Comparison of ENCODE assay signal across 11 cellular contexts in genomic region chr7:85749715-85750453, GRCh38.
A peak's percentile ranks its signal among the peaks of the same experiment; 100 is the strongest.
DNase-seq lines count a peak whose midpoint lies in the region; ATAC-seq and TF ChIP-seq lines count a peak whose summit lies in the region.
"Had no signal": no experiment of that assay in that cellular context is flagged by ENCODE, and none has a peak within 500 bp of the region (broad histone marks: within the 10 kb centered on the region; RNA-seq: fewer than 3 reads in every experiment).

No MANE protein-coding gene starts in this region.

- no peak overlapping the region for H2BK15ac ChIP-seq in neuronal stem cell (ENCODE audit: low read length)

- peak; percentile 1 for DNase-seq in OCI-LY7 (ENCODE audit: low spot score)
- no peak for DNase-seq in neuronal stem cell (ENCODE audit: low spot score)
- no peak for DNase-seq in ACHN
- no peak for DNase-seq in cerebellar cortex (ENCODE audit: low spot score)
- no peak for DNase-seq in stimulated activated CD4-positive, alpha-beta T cell treated with anti-CD3 and anti-CD28 coated beads, Interleukin-12 subunit alpha, Interleukin-12 subunit beta, amount 100 ng/mL, for 4 hours
- no peak for DNase-seq in NCI-H82 (lab: John Stamatoyannopoulos, UW)
- DNase-seq: activated CD8-positive, alpha-beta memory T cell treated with anti-CD3 and anti-CD28 coated beads, Interleukin-2, amount 50 U/mL, for 4 hours; NCI-H1048 had no signal

- H4K8ac ChIP-seq in neuronal stem cell (ENCODE audit: low read depth, low read length), result no peak overlapping the region

- peak; percentile 48 for ATAC-seq in GM19395 (IDR thresholded peaks at IDR 0.05; ENCODE audit: unreplicated experiment)
- ATAC-seq in HG02884 (IDR thresholded peaks at IDR 0.05; ENCODE audit: unreplicated experiment), result peak; percentile 12

- H3K79me2 ChIP-seq in OCI-LY7 (ENCODE audit: insufficient read depth, low read depth, low read length), result no peaks in the 10 kb centered on the region

- H3K4ac ChIP-seq in neuronal stem cell (ENCODE audit: low read length), result peak overlapping the region; percentile 24

- H3K18ac ChIP-seq in neuronal stem cell (ENCODE audit: low read length), result peak overlapping the region; percentile 68

- no peak overlapping the region for H3K27ac ChIP-seq in OCI-LY7 (ENCODE audit: low read depth, low read length, poor library complexity, severe bottlenecking)
- H3K27ac ChIP-seq in neuronal stem cell (replicated peaks; ENCODE audit: low read length), result no peak overlapping the region
- H3K27ac ChIP-seq: SJSA1 had no signal

- no peak overlapping the region for H3K4me2 ChIP-seq in OCI-LY7 (ENCODE audit: low read length)
- no peak overlapping the region for H3K4me2 ChIP-seq in neuronal stem cell (ENCODE audit: insufficient read depth, low read length, poor library complexity, severe bottlenecking)

- CTCF ChIA-PET in OCI-LY7 (lab: Charles Lee; ENCODE audit: unreplicated experiment), result interaction anchor here (0.6 kb wide), 1 partner anchor 12 kb away, joined by 3 read pairs; no protein-coding TSS in a partner anchor

- intact Hi-C loops in OCI-LY7 (cut with micrococcal nuclease; ENCODE audit: unreplicated experiment), result no loop called here

- POLR2A ChIA-PET in OCI-LY7 (lab: Charles Lee), result no interaction called here

- H3K9me3 ChIP-seq in OCI-LY7 (ENCODE audit: low read length), result no peaks in the 10 kb centered on the region
- peaks cover 3 to 11% of the 10 kb centered on the region in 2 donors for H3K9me3 ChIP-seq in neuronal stem cell (replicated peaks in 1 of 2; ENCODE audit: control insufficient read depth in 2 of 2, insufficient read depth in 1 of 2, low read depth in 1 of 2, low read length in 2 of 2)

- H2BK12ac ChIP-seq in neuronal stem cell (ENCODE audit: low read length), result no peak overlapping the region

- H3K14ac ChIP-seq in neuronal stem cell (ENCODE audit: low read length), result no peak overlapping the region

- no peaks in the 10 kb centered on the region for H3K79me1 ChIP-seq in neuronal stem cell (ENCODE audit: low read depth, low read length)

- in situ Hi-C loops in ACHN (cut with HindIII; ENCODE audit: low pct_ligation_motif_present, low pct_unique_long_range_greater_than_20kb, low sequenced_read_pairs), result no loop called here

- no peak overlapping the region for H3K23ac ChIP-seq in neuronal stem cell (ENCODE audit: low read depth, low read length, poor library complexity)

- no peak overlapping the region for H4K91ac ChIP-seq in neuronal stem cell (ENCODE audit: low read depth, low read length, poor library complexity)

- no TSS peak for BruUV-seq in OCI-LY7 (replicated peaks; lab: Mats Ljungman, UMichigan)

- no peaks in the 10 kb centered on the region for H4K20me1 ChIP-seq in OCI-LY7 (ENCODE audit: insufficient read depth, low read length)

- H3K36me3 ChIP-seq in OCI-LY7 (ENCODE audit: insufficient read depth, low read length) (no peaks in the 10 kb centered on the region), neuronal stem cell (replicated peaks in 1 of 2; ENCODE audit: control insufficient read depth in 2 of 2, insufficient read depth in 2 of 2, low read length in 2 of 2) (no peaks in the 10 kb centered on the region)
- H3K36me3 ChIP-seq: SJSA1 had no signal

- H2AFZ ChIP-seq in OCI-LY7 (ENCODE audit: low read length) (no peak overlapping the region), neuronal stem cell (ENCODE audit: low read length) (no peak overlapping the region)

- no peaks in the 10 kb centered on the region for H3K4me1 ChIP-seq in OCI-LY7 (ENCODE audit: insufficient read depth, low read length, poor library complexity, severe bottlenecking)
- no peaks in the 10 kb centered on the region for H3K4me1 ChIP-seq in neuronal stem cell (ENCODE audit: control insufficient read depth in 2 of 2, insufficient read depth in 1 of 2, low read depth in 1 of 2, low read length in 2 of 2)
- H3K4me1 ChIP-seq: SJSA1 had no signal

- no peak overlapping the region for H2BK120ac ChIP-seq in neuronal stem cell (ENCODE audit: low read depth, low read length)

- no peak overlapping the region for H3K4me3 ChIP-seq in OCI-LY7 (ENCODE audit: low read depth, low read length, poor library complexity, severe bottlenecking)
- no peak overlapping the region for H3K4me3 ChIP-seq in neuronal stem cell (ENCODE audit: low read length in 2 of 2)
- H3K4me3 ChIP-seq: SJSA1 had no signal

- H3K9me2 ChIP-seq in OCI-LY7 (ENCODE audit: insufficient read depth, low read length), result no peaks in the 10 kb centered on the region

- H3K9ac ChIP-seq in neuronal stem cell (ENCODE audit: low read depth, low read length, poor library complexity), result no peak overlapping the region

- peak overlapping the region; percentile 11 for H2AK5ac ChIP-seq in neuronal stem cell (ENCODE audit: low read depth, low read length)

- TF ChIP-seq CTCF in OCI-LY7 (conservative IDR thresholded peaks at IDR 0.05; ENCODE audit: low read length), result no peak

- no peak overlapping the region for H2BK5ac ChIP-seq in neuronal stem cell (ENCODE audit: low read length)

- no peaks in the 10 kb centered on the region for H3K27me3 ChIP-seq in neuronal stem cell (ENCODE audit: control insufficient read depth in 3 of 3, insufficient read depth in 3 of 3, low read depth in 1 of 3, low read length in 3 of 3)
- H3K27me3 ChIP-seq: SJSA1 had no signal

- no CpG with 5 or more reads among the region's 13 CpGs for WGBS in neuronal stem cell (ENCODE audit: extremely low coverage in 2 of 2, insufficient read length in 2 of 2, insufficient replicate concordance in 1 of 2), 2 donors
